ENCODE assay signal across 24 cellular contexts in genomic region chr6:30939473-30939872, GRCh38. TPM values are rescaled to one million over a fixed set of nuclear protein-coding genes. Genes with fewer than 3 reads are reported as not detected.
"Had no signal": no experiment of that assay in that cellular context is flagged by ENCODE, and none has a peak within 500 bp of the region (broad histone marks: within the 10 kb centered on the region; RNA-seq: fewer than 3 reads in every experiment).

No MANE protein-coding gene starts in this region.

- H3K36me3 ChIP-seq: ascending aorta, cardiac muscle cell, left ventricle myocardium inferior, right atrium auricular region, suprapubic skin, WERI-Rb-1 had no signal

- H3K4me1 ChIP-seq: ascending aorta had no signal

- ATAC-seq: activated CD8-positive, alpha-beta memory T cell treated with anti-CD3 and anti-CD28 coated beads, Interleukin-2, amount 10 ng/mL, durations not matched to agents 7 days and 5 days; natural killer cell had no signal

- DNase-seq: activated CD4-positive, alpha-beta memory T cell treated with anti-CD3 and anti-CD28 coated beads for 36 hours; activated CD8-positive, alpha-beta memory T cell treated with anti-CD3 and anti-CD28 coated beads, Interleukin-2, amount 10 ng/mL, durations not matched to agents 7 days and 5 days; activated naive CD4-positive, alpha-beta T cell treated with anti-CD3 and anti-CD28 coated beads for 36 hours; activated T-cell treated with anti-CD3 and anti-CD28 coated beads, Interleukin-2, amount 50 U/mL, for 1 hour; foreskin fibroblast; glutamatergic neuron; left ventricle myocardium inferior; mucosa of descending colon; natural killer cell; stimulated activated CD4-positive, alpha-beta T cell treated with anti-CD3 and anti-CD28 coated beads, Interleukin-4, amount 100 ng/mL, for 24 hours; stimulated activated naive CD4-positive, alpha-beta T cell treated with Interleukin-2 at 50 U/mL for 16 hours; trophoblast cell; WERI-Rb-1 had no signal

- H3K4me3 ChIP-seq: ascending aorta, cardiac muscle cell, left ventricle myocardium inferior, mucosa of descending colon, right atrium auricular region, skin epidermis, suprapubic skin had no signal

- H3K36me3 Mint-ChIP-seq: activated CD4-positive, alpha-beta memory T cell treated with anti-CD3 and anti-CD28 coated beads for 36 hours; activated CD8-positive, alpha-beta memory T cell treated with anti-CD3 and anti-CD28 coated beads, Interleukin-2, amount 10 ng/mL, durations not matched to agents 7 days and 5 days; natural killer cell had no signal

- H3K9me3 ChIP-seq: ascending aorta, left ventricle myocardium inferior, mucosa of descending colon, right atrium auricular region, suprapubic skin had no signal

- H3K27ac Mint-ChIP-seq: activated CD4-positive, alpha-beta memory T cell treated with anti-CD3 and anti-CD28 coated beads for 36 hours; activated CD8-positive, alpha-beta memory T cell treated with anti-CD3 and anti-CD28 coated beads, Interleukin-2, amount 10 ng/mL, durations not matched to agents 7 days and 5 days; activated naive CD4-positive, alpha-beta T cell treated with anti-CD3 and anti-CD28 coated beads for 36 hours; activated T-helper 2 cell treated with anti-CD3 and anti-CD28 coated beads, Interferon-gamma antibody, Interleukin-2, Interleukin-4, amounts not matched to agents 10 μg/mL and 5 μg/mL and 100 μg/mL, durations not matched to agents 14 hours and 24 hours and 36 hours; natural killer cell had no signal

- H3K27ac ChIP-seq: ascending aorta, cardiac muscle cell, left ventricle myocardium inferior, right atrium auricular region, skin epidermis, suprapubic skin, WERI-Rb-1 had no signal

- H3K4me3 Mint-ChIP-seq: activated CD4-positive, alpha-beta memory T cell treated with anti-CD3 and anti-CD28 coated beads for 36 hours; activated CD8-positive, alpha-beta memory T cell treated with anti-CD3 and anti-CD28 coated beads, Interleukin-2, amount 10 ng/mL, durations not matched to agents 7 days and 5 days; activated naive CD4-positive, alpha-beta T cell treated with anti-CD3 and anti-CD28 coated beads for 36 hours; natural killer cell had no signal

- H3K4me1 Mint-ChIP-seq: activated CD8-positive, alpha-beta memory T cell treated with anti-CD3 and anti-CD28 coated beads, Interleukin-2, amount 10 ng/mL, durations not matched to agents 7 days and 5 days; natural killer cell had no signal

- H3K27me3 ChIP-seq: ascending aorta, cardiac muscle cell, right atrium auricular region, suprapubic skin had no signal

- H3K9me3 Mint-ChIP-seq: activated CD4-positive, alpha-beta memory T cell treated with anti-CD3 and anti-CD28 coated beads for 36 hours; activated naive CD4-positive, alpha-beta T cell treated with anti-CD3 and anti-CD28 coated beads for 36 hours; activated T-helper 2 cell treated with anti-CD3 and anti-CD28 coated beads, Interferon-gamma antibody, Interleukin-2, Interleukin-4, amounts not matched to agents 10 μg/mL and 5 μg/mL and 100 μg/mL, durations not matched to agents 14 hours and 24 hours and 36 hours; natural killer cell had no signal

RNA-seq across cellular contexts. Expression of gene MUCL3, which starts 1.3 kb away (rescaled TPM):
- total RNA-seq: activated CD4-positive, alpha-beta memory T cell treated with anti-CD3 and anti-CD28 coated beads for 36 hours; activated CD8-positive, alpha-beta memory T cell treated with anti-CD3 and anti-CD28 coated beads, Interleukin-2, amount 10 ng/mL, durations not matched to agents 7 days and 5 days; activated naive CD4-positive, alpha-beta T cell treated with anti-CD3 and anti-CD28 coated beads for 36 hours; activated T-helper 2 cell treated with anti-CD3 and anti-CD28 coated beads, Interferon-gamma antibody, Interleukin-2, Interleukin-4, amounts not matched to agents 10 μg/mL and 5 μg/mL and 100 μg/mL, durations not matched to agents 14 hours and 24 hours and 36 hours; ascending aorta; cardiac muscle cell; dermis microvascular lymphatic vessel endothelial cell; kidney epithelial cell; left ventricle myocardium inferior; natural killer cell; right atrium auricular region; suprapubic skin; T-helper 1 cell treated with Interleukin-12 subunit alpha and Interleukin-12 subunit beta and Interleukin-4 antibody, amounts not matched to agents 30 ng/mL and 1 ng/mL, for 36 hours had no signal
- polyA plus RNA-seq: cardiac muscle cell had no signal

RNA-seq across cellular contexts. Expression of gene SFTA2, which starts 7.5 kb away (rescaled TPM):
- total RNA-seq: activated CD4-positive, alpha-beta memory T cell treated with anti-CD3 and anti-CD28 coated beads for 36 hours; activated CD8-positive, alpha-beta memory T cell treated with anti-CD3 and anti-CD28 coated beads, Interleukin-2, amount 10 ng/mL, durations not matched to agents 7 days and 5 days; activated naive CD4-positive, alpha-beta T cell treated with anti-CD3 and anti-CD28 coated beads for 36 hours; activated T-helper 2 cell treated with anti-CD3 and anti-CD28 coated beads, Interferon-gamma antibody, Interleukin-2, Interleukin-4, amounts not matched to agents 10 μg/mL and 5 μg/mL and 100 μg/mL, durations not matched to agents 14 hours and 24 hours and 36 hours; ascending aorta; cardiac muscle cell; dermis microvascular lymphatic vessel endothelial cell; left ventricle myocardium inferior; mucosa of descending colon; natural killer cell; right atrium auricular region; suprapubic skin; T-helper 1 cell treated with Interleukin-12 subunit alpha and Interleukin-12 subunit beta and Interleukin-4 antibody, amounts not matched to agents 30 ng/mL and 1 ng/mL, for 36 hours had no signal

RNA-seq across cellular contexts. Expression of gene MUC21, which starts 44.0 kb away (rescaled TPM):
- total RNA-seq: activated CD4-positive, alpha-beta memory T cell treated with anti-CD3 and anti-CD28 coated beads for 36 hours; activated CD8-positive, alpha-beta memory T cell treated with anti-CD3 and anti-CD28 coated beads, Interleukin-2, amount 10 ng/mL, durations not matched to agents 7 days and 5 days; activated naive CD4-positive, alpha-beta T cell treated with anti-CD3 and anti-CD28 coated beads for 36 hours; activated T-helper 2 cell treated with anti-CD3 and anti-CD28 coated beads, Interferon-gamma antibody, Interleukin-2, Interleukin-4, amounts not matched to agents 10 μg/mL and 5 μg/mL and 100 μg/mL, durations not matched to agents 14 hours and 24 hours and 36 hours; ascending aorta; cardiac muscle cell; dermis microvascular lymphatic vessel endothelial cell; epithelial cell of proximal tubule; kidney epithelial cell; left ventricle myocardium inferior; natural killer cell; progenitor cell of endocrine pancreas; right atrium auricular region; T-helper 1 cell treated with Interleukin-12 subunit alpha and Interleukin-12 subunit beta and Interleukin-4 antibody, amounts not matched to agents 30 ng/mL and 1 ng/mL, for 36 hours had no signal
- polyA plus RNA-seq: cardiac muscle cell had no signal
